ENCODE assay signal across 14 cellular contexts in the genomic region with DNA sequence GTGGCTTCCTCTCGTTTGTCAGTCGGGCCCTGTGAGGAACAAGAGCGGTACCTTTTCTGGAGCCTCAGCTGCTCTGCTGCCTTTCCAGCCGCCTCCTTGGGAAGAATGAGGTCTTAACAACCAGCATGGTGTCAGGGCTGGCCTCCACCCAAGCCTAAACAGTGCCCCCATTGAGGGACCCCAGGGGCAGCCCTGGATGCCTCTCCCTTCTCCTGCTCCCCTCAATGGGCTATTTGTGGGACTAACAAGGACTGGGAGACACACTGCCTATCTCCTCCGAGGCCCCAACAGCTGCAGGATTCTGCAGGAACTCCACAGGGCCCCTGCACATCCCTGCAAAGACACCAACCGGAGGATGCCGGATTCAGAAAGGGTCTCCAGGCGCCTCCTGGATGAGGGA.
"Had no signal": no experiment of that assay in that cellular context is flagged by ENCODE, and none has a peak within 500 bp of the region (broad histone marks: within the 10 kb centered on the region; RNA-seq: fewer than 3 reads in every experiment).

No MANE protein-coding gene starts in this region.

- H3K27me3 ChIP-seq: cardiac muscle cell, neutrophil, sigmoid colon had no signal

- H3K36me3 ChIP-seq: cardiac muscle cell, neutrophil, sigmoid colon, thoracic aorta had no signal

- H3K27ac Mint-ChIP-seq: activated CD4-positive, alpha-beta memory T cell treated with anti-CD3 and anti-CD28 coated beads, Interleukin-2, amount 10 ng/mL, durations not matched to agents 7 days and 5 days; activated CD4-positive, alpha-beta T cell treated with anti-CD3 and anti-CD28 coated beads for 36 hours; activated T-cell treated with anti-CD3 and anti-CD28 coated beads, Interleukin-2, amount 50 U/mL, for 72 hours; T-helper 2 cell treated with Interferon-gamma antibody and Interleukin-4, amounts not matched to agents 5 μg/mL and 100 μg/mL, for 36 hours had no signal

- H3K27me3 Mint-ChIP-seq: activated CD4-positive, alpha-beta T cell treated with anti-CD3 and anti-CD28 coated beads for 36 hours had no signal

- H3K4me3 ChIP-seq: cardiac muscle cell, psoas muscle, sigmoid colon, thoracic aorta had no signal

- H3K4me1 ChIP-seq: psoas muscle, sigmoid colon had no signal

- H3K9me3 ChIP-seq: neutrophil, psoas muscle, sigmoid colon, thoracic aorta had no signal

- H3K4me3 Mint-ChIP-seq: activated CD4-positive, alpha-beta memory T cell treated with anti-CD3 and anti-CD28 coated beads, Interleukin-2, amount 10 ng/mL, durations not matched to agents 7 days and 5 days; activated CD4-positive, alpha-beta T cell treated with anti-CD3 and anti-CD28 coated beads for 36 hours; activated T-cell treated with anti-CD3 and anti-CD28 coated beads, Interleukin-2, amount 50 U/mL, for 72 hours; naive thymus-derived CD4-positive, alpha-beta T cell; T-helper 2 cell treated with Interferon-gamma antibody and Interleukin-4, amounts not matched to agents 5 μg/mL and 100 μg/mL, for 36 hours had no signal

- H3K27ac ChIP-seq: cardiac muscle cell, psoas muscle, sigmoid colon, thoracic aorta had no signal

- DNase-seq: activated CD4-positive, alpha-beta memory T cell treated with anti-CD3 and anti-CD28 coated beads, Interleukin-2, amount 10 ng/mL, durations not matched to agents 7 days and 5 days; activated CD4-positive, alpha-beta T cell treated with anti-CD3 and anti-CD28 coated beads for 36 hours; activated gamma-delta T cell treated with Interleukin-2 at 50 U/mL for 16 hours; activated T-cell treated with anti-CD3 and anti-CD28 coated beads, Interleukin-2, amount 50 U/mL, for 72 hours; kidney glomerular epithelial cell; naive thymus-derived CD4-positive, alpha-beta T cell; psoas muscle; sigmoid colon; stimulated activated naive CD8-positive, alpha-beta T cell treated with anti-CD3 and anti-CD28 coated beads, Interleukin-15, Interleukin-2, amounts not matched to agents 100 U/mL and 50 U/mL, for 24 hours; SW 1271 had no signal
